ENCODE assay signal across 12 cellular contexts in genomic region chr9:114968710-114969109, GRCh38. TPM values are rescaled to one million over a fixed set of nuclear protein-coding genes. Genes with fewer than 3 reads are reported as not detected.
A peak's percentile ranks its signal among the peaks of the same experiment; 100 is the strongest.
DNase-seq lines count a peak whose midpoint lies in the region; ATAC-seq and TF ChIP-seq lines count a peak whose summit lies in the region.
"Had no signal": no experiment of that assay in that cellular context is flagged by ENCODE, and none has a peak within 500 bp of the region (broad histone marks: within the 10 kb centered on the region; RNA-seq: fewer than 3 reads in every experiment).

No MANE protein-coding gene starts in this region.

- no peak overlapping the region for H3K27ac Mint-ChIP-seq in activated T-cell treated with anti-CD3 and anti-CD28 coated beads, Interleukin-2, amount 50 U/mL, for 72 hours
- H3K27ac Mint-ChIP-seq in stimulated activated naive CD8-positive, alpha-beta T cell treated with anti-CD3 and anti-CD28 coated beads, Interleukin-15, amount 100 ng/mL, for 72 hours, result no peak overlapping the region
- H3K27ac Mint-ChIP-seq in activated T-helper 1 cell treated with anti-CD3 and anti-CD28 coated beads, Interleukin-12 subunit alpha, Interleukin-12 subunit beta, Interleukin-2, Interleukin-4 antibody, amounts not matched to agents 30 ng/mL and 10 ng/mL and 1 ng/mL, durations not matched to agents 14 hours and 24 hours and 36 hours, result no peak overlapping the region

- no peak for TF ChIP-seq CTCF in RWPE1 (conservative IDR thresholded peaks at IDR 0.05; ENCODE audit: low read depth)

- ATAC-seq in activated T-cell treated with anti-CD3 and anti-CD28 coated beads, Interleukin-2, amount 50 U/mL, for 72 hours (replicated peaks in 1 of 2), result peak; percentile 69 to 77
- ATAC-seq in stimulated activated naive CD8-positive, alpha-beta T cell treated with anti-CD3 and anti-CD28 coated beads, Interleukin-15, amount 100 ng/mL, for 72 hours, result peak; percentile 94
- no peak for ATAC-seq in HG03159 (IDR thresholded peaks at IDR 0.05; ENCODE audit: unreplicated experiment)
- ATAC-seq: body of pancreas had no signal

- peak overlapping the region; percentile 40 to 68 for H3K4me3 Mint-ChIP-seq in activated T-cell treated with anti-CD3 and anti-CD28 coated beads, Interleukin-2, amount 50 U/mL, for 72 hours
- peak overlapping the region in 1 of 2 donors; percentile 28 for H3K4me3 Mint-ChIP-seq in stimulated activated naive CD8-positive, alpha-beta T cell treated with anti-CD3 and anti-CD28 coated beads, Interleukin-15, amount 100 ng/mL, for 72 hours
- no peak overlapping the region for H3K4me3 Mint-ChIP-seq in activated T-helper 1 cell treated with anti-CD3 and anti-CD28 coated beads, Interleukin-12 subunit alpha, Interleukin-12 subunit beta, Interleukin-2, Interleukin-4 antibody, amounts not matched to agents 30 ng/mL and 10 ng/mL and 1 ng/mL, durations not matched to agents 14 hours and 24 hours and 36 hours

- peaks cover 35% of the 10 kb centered on the region for H3K4me1 Mint-ChIP-seq in activated T-cell treated with anti-CD3 and anti-CD28 coated beads, Interleukin-2, amount 50 U/mL, for 72 hours (ENCODE audit: low read depth)
- H3K4me1 Mint-ChIP-seq in stimulated activated naive CD8-positive, alpha-beta T cell treated with anti-CD3 and anti-CD28 coated beads, Interleukin-15, amount 100 ng/mL, for 72 hours, result peaks cover 26% of the 10 kb centered on the region
- H3K4me1 Mint-ChIP-seq in activated T-helper 1 cell treated with anti-CD3 and anti-CD28 coated beads, Interleukin-12 subunit alpha, Interleukin-12 subunit beta, Interleukin-2, Interleukin-4 antibody, amounts not matched to agents 30 ng/mL and 10 ng/mL and 1 ng/mL, durations not matched to agents 14 hours and 24 hours and 36 hours (ENCODE audit: low read depth), result peaks cover 25% of the 10 kb centered on the region

- no peaks in the 10 kb centered on the region for H3K27me3 Mint-ChIP-seq in activated T-cell treated with anti-CD3 and anti-CD28 coated beads, Interleukin-2, amount 50 U/mL, for 72 hours (ENCODE audit: low read depth)
- no peaks in the 10 kb centered on the region for H3K27me3 Mint-ChIP-seq in stimulated activated naive CD8-positive, alpha-beta T cell treated with anti-CD3 and anti-CD28 coated beads, Interleukin-15, amount 100 ng/mL, for 72 hours
- peaks cover 2% of the 10 kb centered on the region for H3K27me3 Mint-ChIP-seq in activated T-helper 1 cell treated with anti-CD3 and anti-CD28 coated beads, Interleukin-12 subunit alpha, Interleukin-12 subunit beta, Interleukin-2, Interleukin-4 antibody, amounts not matched to agents 30 ng/mL and 10 ng/mL and 1 ng/mL, durations not matched to agents 14 hours and 24 hours and 36 hours (ENCODE audit: insufficient read depth)

- intact Hi-C loops in activated T-helper 1 cell treated with anti-CD3 and anti-CD28 coated beads, Interleukin-12 subunit alpha, Interleukin-12 subunit beta, Interleukin-2, Interleukin-4 antibody, amounts not matched to agents 30 ng/mL and 10 ng/mL and 1 ng/mL, durations not matched to agents 14 hours and 24 hours and 36 hours (cut with micrococcal nuclease), result loop anchor here (1.0 kb wide), 2 partner anchors 10 to 21 kb away; no protein-coding TSS in a partner anchor

- H3K27ac ChIP-seq in RWPE1, result no peak overlapping the region
- H3K27ac ChIP-seq: BLaER1, body of pancreas had no signal

- CTCF ChIA-PET in RWPE1 (lab: Yijun Ruan, JAX), result interaction anchor here (0.6 kb wide), 2 partner anchors 16 to 57 kb away, joined by 3 read pairs; no protein-coding TSS in a partner anchor

- POLR2A ChIA-PET in RWPE1 (lab: Yijun Ruan, JAX; ENCODE audit: low non-redundant PET), result no interaction called here

- peaks cover 0 to 10% of the 10 kb centered on the region in 2 donors for H3K36me3 Mint-ChIP-seq in activated T-cell treated with anti-CD3 and anti-CD28 coated beads, Interleukin-2, amount 50 U/mL, for 72 hours (ENCODE audit: insufficient read depth in 2 of 2)
- H3K36me3 Mint-ChIP-seq in activated T-helper 1 cell treated with anti-CD3 and anti-CD28 coated beads, Interleukin-12 subunit alpha, Interleukin-12 subunit beta, Interleukin-2, Interleukin-4 antibody, amounts not matched to agents 30 ng/mL and 10 ng/mL and 1 ng/mL, durations not matched to agents 14 hours and 24 hours and 36 hours (ENCODE audit: low read depth), result peaks cover 17% of the 10 kb centered on the region

- peaks cover 2% of the 10 kb centered on the region in 2 donors for H3K9me3 Mint-ChIP-seq in activated T-cell treated with anti-CD3 and anti-CD28 coated beads, Interleukin-2, amount 50 U/mL, for 72 hours
- peaks cover 0 to 6% of the 10 kb centered on the region in 2 donors for H3K9me3 Mint-ChIP-seq in stimulated activated naive CD8-positive, alpha-beta T cell treated with anti-CD3 and anti-CD28 coated beads, Interleukin-15, amount 100 ng/mL, for 72 hours
- H3K9me3 Mint-ChIP-seq in activated T-helper 1 cell treated with anti-CD3 and anti-CD28 coated beads, Interleukin-12 subunit alpha, Interleukin-12 subunit beta, Interleukin-2, Interleukin-4 antibody, amounts not matched to agents 30 ng/mL and 10 ng/mL and 1 ng/mL, durations not matched to agents 14 hours and 24 hours and 36 hours, result peaks cover 14% of the 10 kb centered on the region

- no peak for DNase-seq in activated T-cell treated with anti-CD3 and anti-CD28 coated beads, Interleukin-2, amount 50 U/mL, for 72 hours
- DNase-seq in activated T-cell treated with anti-CD3 and anti-CD28 coated beads for 4 hours (no peak), RWPE1 (ENCODE audit: low spot score) (peak; percentile 36), fibroblast of gingiva (ENCODE audit: low read depth) (peak; percentile 70), NCI-H446 treated with DMSO at 0.1 percent for 48 hours (lab: John Stamatoyannopoulos, UW) (no peak)
- DNase-seq in stimulated activated naive CD8-positive, alpha-beta T cell treated with anti-CD3 and anti-CD28 coated beads, Interleukin-15, amount 100 ng/mL, for 72 hours, result peak in 1 of 2 donors; percentile 27
- no peak for DNase-seq in activated T-helper 1 cell treated with anti-CD3 and anti-CD28 coated beads, Interleukin-12 subunit alpha, Interleukin-12 subunit beta, Interleukin-2, Interleukin-4 antibody, amounts not matched to agents 30 ng/mL and 10 ng/mL and 1 ng/mL, durations not matched to agents 14 hours and 24 hours and 36 hours (ENCODE audit: low spot score)
- DNase-seq: NCI-H446 had no signal

RNA-seq across cellular contexts. Expression of gene TNFSF8, which starts 38.3 kb away (rescaled TPM):
- 10 to 100 TPM; 84.2 to 99.5 TPM for total RNA-seq in activated T-cell treated with anti-CD3 and anti-CD28 coated beads, Interleukin-2, amount 50 U/mL, for 72 hours
- 200 and 207 TPM in 2 replicates for total RNA-seq in activated T-helper 1 cell treated with anti-CD3 and anti-CD28 coated beads, Interleukin-12 subunit alpha, Interleukin-12 subunit beta, Interleukin-2, Interleukin-4 antibody, amounts not matched to agents 30 ng/mL and 10 ng/mL and 1 ng/mL, durations not matched to agents 14 hours and 24 hours and 36 hours
- total RNA-seq: H4 had no signal

Comparison
In these comparisons a context has a peak if more than half of its experiments do, and no peak if none do; other contexts are left out.
1. DNase-seq: peak in RWPE1 (single experiment) and fibroblast of gingiva (single experiment); none in activated T-cell treated with anti-CD3 and anti-CD28 coated beads, Interleukin-2, amount 50 U/mL, for 72 hours (0 of 2), activated T-cell treated with anti-CD3 and anti-CD28 coated beads for 4 hours (single experiment), activated T-helper 1 cell treated with anti-CD3 and anti-CD28 coated beads, Interleukin-12 subunit alpha, Interleukin-12 subunit beta, Interleukin-2, Interleukin-4 antibody, amounts not matched to agents 30 ng/mL and 10 ng/mL and 1 ng/mL, durations not matched to agents 14 hours and 24 hours and 36 hours (single experiment) and NCI-H446 treated with DMSO at 0.1 percent for 48 hours (single experiment).